Comparison of ENCODE assay signal across 11 cellular contexts in the genomic region with DNA sequence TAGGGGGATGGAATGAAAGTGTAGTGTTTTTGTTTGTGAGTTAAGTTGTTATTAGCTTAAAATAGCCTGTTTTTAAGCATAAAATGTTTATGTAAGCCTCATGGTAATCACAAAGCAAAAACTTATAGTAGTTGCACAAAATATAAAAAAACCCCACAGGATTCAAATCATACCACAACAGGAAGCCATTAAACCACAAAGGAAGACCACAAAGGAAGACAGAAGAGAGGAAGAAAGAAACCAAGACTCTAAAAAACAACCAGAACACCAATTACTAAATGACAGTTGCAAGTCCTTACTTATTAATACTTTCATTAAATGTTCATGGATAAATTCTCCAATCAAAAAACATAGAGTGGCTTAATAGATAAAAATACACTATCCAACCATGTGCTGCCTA.
DNase-seq lines count a peak whose midpoint lies in the region; ATAC-seq lines count a peak whose summit lies in the region.
"Had no signal": no experiment of that assay in that cellular context is flagged by ENCODE, and none has a peak within 500 bp of the region (broad histone marks: within the 10 kb centered on the region; RNA-seq: fewer than 3 reads in every experiment).

No MANE protein-coding gene starts in this region.

- no peak overlapping the region for H3K27ac Mint-ChIP-seq in CD4-positive, CD25-positive, alpha-beta regulatory T cell
- peak overlapping the region; percentile 88 for H3K27ac Mint-ChIP-seq in T-helper 2 cell treated with Interferon-gamma antibody and Interleukin-4, amounts not matched to agents 5 μg/mL and 100 μg/mL, for 36 hours

- peaks cover 13 to 23% (median 14%) of the 10 kb centered on the region in 4 donors for H3K4me1 Mint-ChIP-seq in CD4-positive, CD25-positive, alpha-beta regulatory T cell
- peaks cover 30% of the 10 kb centered on the region for H3K4me1 Mint-ChIP-seq in T-helper 2 cell treated with Interferon-gamma antibody and Interleukin-4, amounts not matched to agents 5 μg/mL and 100 μg/mL, for 36 hours (ENCODE audit: low read depth)

- no peak for ATAC-seq in CD4-positive, CD25-positive, alpha-beta regulatory T cell (ENCODE audit: low read depth in 2 of 2)
- ATAC-seq in GM19452 (IDR thresholded peaks at IDR 0.05; ENCODE audit: unreplicated experiment): peak; percentile 84
- peak; percentile 76 for ATAC-seq in HG03159 (IDR thresholded peaks at IDR 0.05; ENCODE audit: unreplicated experiment)
- ATAC-seq: gastroesophageal sphincter had no signal

- no peaks in the 10 kb centered on the region for H3K36me3 ChIP-seq in CD4-positive, CD25-positive, alpha-beta regulatory T cell (ENCODE audit: control insufficient read depth, insufficient read depth, low read length)
- H3K36me3 ChIP-seq: gastroesophageal sphincter, upper lobe of left lung had no signal

- H3K4me3 Mint-ChIP-seq in CD4-positive, CD25-positive, alpha-beta regulatory T cell: peak overlapping the region in 1 of 4 donors; percentile 2
- peak overlapping the region; percentile 77 for H3K4me3 Mint-ChIP-seq in T-helper 2 cell treated with Interferon-gamma antibody and Interleukin-4, amounts not matched to agents 5 μg/mL and 100 μg/mL, for 36 hours

- H3K36me3 Mint-ChIP-seq in CD4-positive, CD25-positive, alpha-beta regulatory T cell: no peaks in the 10 kb centered on the region
- H3K36me3 Mint-ChIP-seq in T-helper 2 cell treated with Interferon-gamma antibody and Interleukin-4, amounts not matched to agents 5 μg/mL and 100 μg/mL, for 36 hours (ENCODE audit: low read depth): peaks cover 26% of the 10 kb centered on the region

- H3K9me3 ChIP-seq in CD4-positive, CD25-positive, alpha-beta regulatory T cell (ENCODE audit: control insufficient read depth in 2 of 2, low read length in 2 of 2): peaks cover 2 to 13% of the 10 kb centered on the region in 2 experiments
- H3K9me3 ChIP-seq: gastroesophageal sphincter had no signal

- H3K27me3 ChIP-seq in CD4-positive, CD25-positive, alpha-beta regulatory T cell (ENCODE audit: control insufficient read depth, insufficient read depth, low read length): no peaks in the 10 kb centered on the region
- H3K27me3 ChIP-seq: gastroesophageal sphincter, upper lobe of left lung had no signal

- no peak overlapping the region for H3K27ac ChIP-seq in CD4-positive, CD25-positive, alpha-beta regulatory T cell (ENCODE audit: insufficient read depth, low read length, poor library complexity, severe bottlenecking)
- H3K27ac ChIP-seq in caudate nucleus (ENCODE audit: low read depth, low read length): no peak overlapping the region
- H3K27ac ChIP-seq: gastroesophageal sphincter, upper lobe of left lung had no signal

- peaks cover 7% of the 10 kb centered on the region for H3K4me1 ChIP-seq in CD4-positive, CD25-positive, alpha-beta regulatory T cell (ENCODE audit: control insufficient read depth, insufficient read depth, low read length, poor library complexity, severe bottlenecking)
- H3K4me1 ChIP-seq: gastroesophageal sphincter, upper lobe of left lung had no signal

- no peaks in the 10 kb centered on the region for H3K27me3 Mint-ChIP-seq in CD4-positive, CD25-positive, alpha-beta regulatory T cell
- peaks cover 31% of the 10 kb centered on the region for H3K27me3 Mint-ChIP-seq in T-helper 2 cell treated with Interferon-gamma antibody and Interleukin-4, amounts not matched to agents 5 μg/mL and 100 μg/mL, for 36 hours (ENCODE audit: low read depth)

- DNase-seq in CD4-positive, CD25-positive, alpha-beta regulatory T cell: peak in 1 of 3 donors; percentile 55
- DNase-seq in T-helper 2 cell treated with Interferon-gamma antibody and Interleukin-4, amounts not matched to agents 5 μg/mL and 100 μg/mL, for 36 hours (ENCODE audit: low spot score): no peak
- no peak for DNase-seq in caudate nucleus (lab: John Stamatoyannopoulos, UW)
- no peak for DNase-seq in ureter (ENCODE audit: low spot score)
- no peak for DNase-seq in DMS153 (lab: John Stamatoyannopoulos, UW)
- no peak for DNase-seq in HuH-7.5 (ENCODE audit: low spot score)
- DNase-seq: NCI-H2171, upper lobe of left lung had no signal

- H3K4me3 ChIP-seq in CD4-positive, CD25-positive, alpha-beta regulatory T cell (ENCODE audit: low read depth, low read length): peak overlapping the region; percentile 48
- H3K4me3 ChIP-seq: gastroesophageal sphincter, upper lobe of left lung had no signal

- H3K9me3 Mint-ChIP-seq in CD4-positive, CD25-positive, alpha-beta regulatory T cell: peaks cover 4 to 31% (median 7%) of the 10 kb centered on the region in 7 donors
- H3K9me3 Mint-ChIP-seq in T-helper 2 cell treated with Interferon-gamma antibody and Interleukin-4, amounts not matched to agents 5 μg/mL and 100 μg/mL, for 36 hours: peaks cover 47% of the 10 kb centered on the region

Comparison
In these comparisons a context has a peak if more than half of its experiments do, and no peak if none do; other contexts are left out.
1. ATAC-seq: peak in GM19452 (single experiment) and HG03159 (single experiment); none in CD4-positive, CD25-positive, alpha-beta regulatory T cell (0 of 2).